ENCODE assay signal across 17 cellular contexts in the genomic region with DNA sequence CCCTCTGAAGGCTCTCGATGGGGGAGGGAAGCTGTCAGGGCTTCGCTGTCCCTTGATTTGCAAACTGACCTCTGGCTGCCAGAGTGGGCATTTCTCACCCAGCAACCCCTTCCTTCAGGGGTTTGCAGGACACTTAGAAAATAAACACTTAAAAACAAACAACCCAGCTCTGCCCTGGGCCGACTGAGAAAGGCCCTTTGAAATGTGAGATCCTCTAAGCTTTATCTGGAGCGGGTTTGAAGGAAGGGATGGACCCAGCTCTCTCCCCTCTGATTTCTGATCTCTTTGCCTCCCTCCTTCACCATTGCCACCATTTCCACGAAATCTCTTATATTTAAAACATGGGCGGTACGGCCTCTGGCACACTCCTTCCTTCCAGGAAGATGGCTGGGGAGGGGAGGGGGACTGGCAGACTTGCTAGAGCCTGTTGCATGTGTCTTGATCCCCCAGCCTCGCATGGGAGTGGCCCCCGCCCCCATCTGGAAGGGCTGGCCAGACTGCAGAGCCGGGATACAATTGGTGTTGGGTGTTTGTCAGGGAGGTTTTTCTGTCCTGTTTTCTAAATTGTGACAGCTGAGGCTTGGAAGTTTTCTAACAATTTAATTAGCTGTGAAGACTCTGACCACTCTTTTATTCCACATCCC. TPM values are rescaled to one million over a fixed set of nuclear protein-coding genes. Genes with fewer than 3 reads are reported as not detected.
DNase-seq lines count a peak whose midpoint lies in the region; ATAC-seq and TF ChIP-seq lines count a peak whose summit lies in the region.
"Had no signal": no experiment of that assay in that cellular context is flagged by ENCODE, and none has a peak within 500 bp of the region (broad histone marks: within the 10 kb centered on the region; RNA-seq: fewer than 3 reads in every experiment).

No MANE protein-coding gene starts in this region.

- no peak overlapping the region for H3K18ac ChIP-seq in H9 (ENCODE audit: insufficient read length, low read depth, low read length)

- DNase-seq in A673 (ENCODE audit: low spot score) (no peak), H9 (no peak), iPS-NIHi7 (ENCODE audit: extremely low spot score) (peak; percentile 26), neural progenitor cell (ENCODE audit: low spot score) (no peak), NCI-H1105 treated with DMSO at 0.1 percent for 48 hours (lab: John Stamatoyannopoulos, UW) (no peak), cerebellar nuclear complex (lab: John Stamatoyannopoulos, UW) (no peak)
- DNase-seq: 8988T; ACHN; Calu3; CD4-positive, CD25-positive, alpha-beta regulatory T cell; DMS79; GOT3; HCEC 1CT; HFFc6 had no signal

- H3K27ac ChIP-seq in A673 (ENCODE audit: low read depth, low read length, poor library complexity, severe bottlenecking) = peak overlapping the region; percentile 22
- H3K27ac ChIP-seq in H9 (ENCODE audit: insufficient read length, low read depth, low read length) = no peak overlapping the region
- no peak overlapping the region for H3K27ac ChIP-seq in neural progenitor cell
- H3K27ac ChIP-seq: BLaER1 treated with 17β-estradiol and CSF1 and Interleukin-3, amounts not matched to agents 10 nM and 100 nM had no signal

- H3K4me3 ChIP-seq in A673 (ENCODE audit: low read depth, low read length, poor library complexity, severe bottlenecking) (no peak overlapping the region), neural progenitor cell (no peak overlapping the region)
- H3K4me3 ChIP-seq: BLaER1 treated with 17β-estradiol and CSF1 and Interleukin-3, amounts not matched to agents 10 nM and 100 nM had no signal

- H2BK20ac ChIP-seq in H9 (ENCODE audit: low read depth, low read length, poor library complexity, severe bottlenecking) = no peak overlapping the region

- H2BK5ac ChIP-seq in H9 (ENCODE audit: insufficient read length, low read length) = no peak overlapping the region

- H3K27ac Mint-ChIP-seq in H9 (peak overlapping the region in 2 of 3 experiments; percentile 21 to 40; a peak in 2 of 7 replicates), neural progenitor cell (no peak overlapping the region)
- H3K27ac Mint-ChIP-seq: CD4-positive, CD25-positive, alpha-beta regulatory T cell; HFFc6 had no signal

- H3K9me3 ChIP-seq in A673 (ENCODE audit: low read depth, low read length, poor library complexity, severe bottlenecking) (no peaks in the 10 kb centered on the region), H9 (ENCODE audit: control insufficient read depth, low read depth, low read length) (no peaks in the 10 kb centered on the region), neural progenitor cell (ENCODE audit: low read depth) (no peaks in the 10 kb centered on the region)
- H3K9me3 ChIP-seq: BLaER1 treated with 17β-estradiol and CSF1 and Interleukin-3, amounts not matched to agents 10 nM and 100 nM had no signal

- H3K4me2 ChIP-seq in H9 (ENCODE audit: insufficient read depth, insufficient read length, low read length) = no peak overlapping the region
- peak overlapping the region; percentile 49 for H3K4me2 ChIP-seq in neural progenitor cell

- no peaks in the 10 kb centered on the region for H3K9me3 Mint-ChIP-seq in H9
- H3K9me3 Mint-ChIP-seq in neural progenitor cell = no peaks in the 10 kb centered on the region
- H3K9me3 Mint-ChIP-seq: CD4-positive, CD25-positive, alpha-beta regulatory T cell had no signal

- no peaks in the 10 kb centered on the region for H3F3A ChIP-seq in neural progenitor cell (ENCODE audit: low read depth)

- H3K36me3 ChIP-seq in A673 (ENCODE audit: insufficient read depth, low read length, poor library complexity, severe bottlenecking) (peaks cover 94% of the 10 kb centered on the region), neural progenitor cell (no peaks in the 10 kb centered on the region)
- H3K36me3 ChIP-seq: BLaER1 treated with 17β-estradiol and CSF1 and Interleukin-3, amounts not matched to agents 10 nM and 100 nM had no signal

- H3T11ph ChIP-seq in H9 (ENCODE audit: low read length) = no peak overlapping the region

- POLR2A ChIA-PET in A673 (lab: Charles Lee; ENCODE audit: low non-redundant PET) = no interaction called here

- BruUV-seq in A673 (replicated peaks; lab: Mats Ljungman, UMichigan) = no TSS peak

- no peak overlapping the region for H2AFZ ChIP-seq in H9 (ENCODE audit: low read length)
- no peak overlapping the region for H2AFZ ChIP-seq in neural progenitor cell (replicated peaks)

- H4K91ac ChIP-seq in H9 (ENCODE audit: insufficient read length, low read depth, low read length) = no peak overlapping the region

- intact Hi-C loops in A673 (cut with micrococcal nuclease; ENCODE audit: unreplicated experiment) = no loop called here

- H3K23me2 ChIP-seq in H9 (ENCODE audit: insufficient read length, low read depth, low read length, poor library complexity, severe bottlenecking) = peaks cover 2% of the 10 kb centered on the region

- no peak overlapping the region for H2BK120ac ChIP-seq in H9 (ENCODE audit: low read depth, low read length, poor library complexity, severe bottlenecking)

- H3K27me3 ChIP-seq in A673 (replicated peaks; ENCODE audit: insufficient read depth, low read depth, low read length, poor library complexity) = no peaks in the 10 kb centered on the region
- no peaks in the 10 kb centered on the region for H3K27me3 ChIP-seq in H9 (ENCODE audit: insufficient read depth, low read length)
- no peaks in the 10 kb centered on the region for H3K27me3 ChIP-seq in neural progenitor cell

- no peak overlapping the region; a peak in 1 of 5 replicates for H3K4me3 Mint-ChIP-seq in H9
- H3K4me3 Mint-ChIP-seq in neural progenitor cell = no peak overlapping the region
- H3K4me3 Mint-ChIP-seq: CD4-positive, CD25-positive, alpha-beta regulatory T cell; HFFc6 had no signal

- H3K4ac ChIP-seq in H9 (ENCODE audit: low read depth, low read length) = no peak overlapping the region

- H3K4me1 ChIP-seq in A673 (ENCODE audit: insufficient read depth, low read length, poor library complexity, severe bottlenecking) = no peaks in the 10 kb centered on the region
- no peaks in the 10 kb centered on the region for H3K4me1 ChIP-seq in H9 (ENCODE audit: insufficient read depth, low read length)
- H3K4me1 ChIP-seq in neural progenitor cell = peaks cover 12% of the 10 kb centered on the region

- H3K79me2 ChIP-seq in H9 (ENCODE audit: insufficient read depth, low read length) = no peaks in the 10 kb centered on the region
- no peaks in the 10 kb centered on the region for H3K79me2 ChIP-seq in neural progenitor cell (ENCODE audit: low read depth)

- H3K36me3 Mint-ChIP-seq in H9 (ENCODE audit: insufficient read depth in 1 of 3, low read depth in 3 of 3) (peaks cover 0 to 17% (median 8%) of the 10 kb centered on the region in 3 experiments; a peak in 5 of 7 replicates), neural progenitor cell (no peaks in the 10 kb centered on the region)
- H3K36me3 Mint-ChIP-seq: CD4-positive, CD25-positive, alpha-beta regulatory T cell had no signal

- H3K4me1 Mint-ChIP-seq in H9 (peaks cover 18 to 21% of the 10 kb centered on the region in 2 experiments), neural progenitor cell (peaks cover 15% of the 10 kb centered on the region)

- no peak overlapping the region for H4K5ac ChIP-seq in H9 (ENCODE audit: insufficient read length, low read depth, low read length)

- no peak overlapping the region for H3K56ac ChIP-seq in H9 (ENCODE audit: insufficient read length, low read depth, low read length)

- H4K8ac ChIP-seq in H9 (replicated peaks; ENCODE audit: insufficient read length, low read depth, low read length) = no peak overlapping the region

- CTCF ChIA-PET in A673 (lab: Charles Lee) = no interaction called here

- ATAC-seq in GM19023 (IDR thresholded peaks at IDR 0.05; ENCODE audit: unreplicated experiment) = no peak
- ATAC-seq: HepG2 had no signal

- H3K79me1 ChIP-seq in H9 (ENCODE audit: insufficient read depth, low read depth, low read length, poor library complexity, severe bottlenecking) = no peaks in the 10 kb centered on the region

- H2BK15ac ChIP-seq in H9 (ENCODE audit: low read depth, low read length) = no peak overlapping the region

- H4K20me1 ChIP-seq in H9 (ENCODE audit: control insufficient read depth, insufficient read depth, insufficient read length) = no peaks in the 10 kb centered on the region
- no peaks in the 10 kb centered on the region for H4K20me1 ChIP-seq in neural progenitor cell (ENCODE audit: low read depth)

- no peak overlapping the region for H3K14ac ChIP-seq in H9 (ENCODE audit: insufficient read depth, low read length)

- H3K9ac ChIP-seq in H9 (ENCODE audit: extremely low read depth, insufficient read length, low read length) = no peak overlapping the region
- H3K9ac ChIP-seq in neural progenitor cell = no peak overlapping the region
- H3K9ac ChIP-seq: BLaER1 treated with 17β-estradiol and CSF1 and Interleukin-3, amounts not matched to agents 10 nM and 100 nM had no signal

- no peak overlapping the region for H2AK5ac ChIP-seq in H9 (ENCODE audit: insufficient read length, low read length)

- no peak overlapping the region for H2BK12ac ChIP-seq in H9 (ENCODE audit: insufficient read length, low read depth, low read length)

- TF ChIP-seq CTCF in A673 (conservative IDR thresholded peaks at IDR 0.05; ENCODE audit: low read depth, low read length) (no peak), H9 (conservative IDR thresholded peaks at IDR 0.05) (no peak), neural progenitor cell (IDR thresholded peaks at IDR 0.05) (no peak)

- no peaks in the 10 kb centered on the region for H3K27me3 Mint-ChIP-seq in H9 (ENCODE audit: low read depth)
- peaks cover 5% of the 10 kb centered on the region for H3K27me3 Mint-ChIP-seq in neural progenitor cell (ENCODE audit: insufficient read depth, low read depth)

- no peak overlapping the region for H3K23ac ChIP-seq in H9 (ENCODE audit: insufficient read length, low read depth, low read length)

- no CpG with 5 or more reads among the region's 10 CpGs for whole genome bisulfite sequencing in H9 (ENCODE audit: extremely low coverage, insufficient read length, low lambda C conversion rate)

RNA-seq across cellular contexts. Expression of a gene that starts 20.2 kb away (rescaled TPM):
- total RNA-seq in A673 (2021) (278 and 308 TPM in 2 replicates), H9 (2021) (34.1 and 36.8 TPM in 2 replicates), neural progenitor cell (ENCODE audit: low replicate concordance) (4.0 and 6.6 TPM in 2 replicates)
- total RNA-seq: CD4-positive, CD25-positive, alpha-beta regulatory T cell; HepG2 had no signal
